ENCODE assay signal across 8 cellular contexts in the genomic region with DNA sequence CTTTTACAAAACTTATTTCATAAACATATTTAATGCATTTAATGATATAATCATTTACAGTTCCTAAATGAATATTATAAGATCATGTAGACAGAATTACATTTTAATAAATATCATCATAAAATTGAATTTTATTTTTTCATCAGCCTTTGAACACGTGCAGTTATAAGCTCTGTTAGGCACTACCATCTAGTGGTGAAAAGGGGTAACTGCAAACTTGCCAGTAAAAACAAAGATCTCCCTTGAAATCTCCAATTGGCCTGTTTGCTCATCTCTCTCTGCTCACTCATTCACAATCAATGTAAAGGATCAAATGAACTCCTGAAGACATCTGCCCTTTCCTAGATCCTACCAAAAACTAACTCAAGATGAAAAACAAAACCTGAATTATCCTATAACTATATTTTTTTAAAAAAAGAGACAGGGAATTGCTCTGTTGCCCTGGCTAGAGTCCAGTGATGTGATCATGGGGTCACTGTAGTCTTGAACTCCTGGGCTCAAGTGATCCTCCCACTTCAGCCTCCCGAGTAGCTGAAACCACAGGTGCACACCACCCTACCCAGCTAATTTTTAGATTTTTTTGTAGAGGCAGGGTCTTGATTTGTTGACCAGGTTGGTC. TPM values are rescaled to one million over a fixed set of nuclear protein-coding genes. Genes with fewer than 3 reads are reported as not detected.
DNase-seq lines count a peak whose midpoint lies in the region; ATAC-seq and TF ChIP-seq lines count a peak whose summit lies in the region.

No MANE protein-coding gene starts in this region.

- no peak for TF ChIP-seq POLR2A in HCT116 (IDR thresholded peaks at IDR 0.05; ENCODE audit: borderline replicate concordance, extremely low read depth, insufficient read depth, insufficient read length)

- H3K4me3 ChIP-seq in HCT116 (replicated peaks in 1 of 2; ENCODE audit: low read depth in 1 of 2, low read length in 2 of 2): no peak overlapping the region
- H3K4me3 ChIP-seq in left ventricle myocardium inferior: no peak overlapping the region
- no peak overlapping the region for H3K4me3 ChIP-seq in skeletal muscle cell (ENCODE audit: low read depth, low read length)

- CTCF ChIA-PET in HCT116 (lab: Charles Lee): interaction anchor here (0.7 to 1.6 kb wide), 7 partner anchors 10 to 315 kb away, joined by 3 to 5 read pairs (median 4); no protein-coding TSS in a partner anchor

- ATAC-seq in HCT116 (peak; percentile 80), HG03520 (IDR thresholded peaks at IDR 0.05; ENCODE audit: unreplicated experiment) (no peak)
- ATAC-seq in activated naive CD8-positive, alpha-beta T cell treated with anti-CD3 and anti-CD28 coated beads, Interleukin-2, amount 50 U/mL, for 24 hours: peak; percentile 65

- intact Hi-C loops in HCT116 (cut with micrococcal nuclease): loop anchor here (10.0 kb wide), 2 partner anchors 305 to 705 kb away; no protein-coding TSS in a partner anchor
- intact Hi-C loops in left ventricle myocardium inferior (cut with micrococcal nuclease): no loop called here

- no peaks in the 10 kb centered on the region for H3K9me3 Mint-ChIP-seq in activated naive CD8-positive, alpha-beta T cell treated with anti-CD3 and anti-CD28 coated beads, Interleukin-2, amount 50 U/mL, for 24 hours

- H3K27me3 ChIP-seq in HCT116 (ENCODE audit: insufficient read depth, low read length) (no peaks in the 10 kb centered on the region), left ventricle myocardium inferior (ENCODE audit: low read depth) (no peaks in the 10 kb centered on the region)

- DNase-seq in DMS153 (lab: John Stamatoyannopoulos, UW) (peak; percentile 17), HCT116 (ENCODE audit: low read depth, low spot score) (peak; percentile 49), NCI-H82 treated with DMSO at 0.1 percent for 48 hours (lab: John Stamatoyannopoulos, UW; ENCODE audit: unreplicated experiment) (peak; percentile 44), left ventricle myocardium inferior (no peak), skeletal muscle cell (ENCODE audit: low read depth) (peak; percentile 10), UCSD-AML1 (lab: John Stamatoyannopoulos, UW; ENCODE audit: unreplicated experiment) (no peak)
- peak; percentile 17 for DNase-seq in activated naive CD8-positive, alpha-beta T cell treated with anti-CD3 and anti-CD28 coated beads, Interleukin-2, amount 50 U/mL, for 24 hours

- H3K27ac Mint-ChIP-seq in activated naive CD8-positive, alpha-beta T cell treated with anti-CD3 and anti-CD28 coated beads, Interleukin-2, amount 50 U/mL, for 24 hours: no peak overlapping the region

- RAD21 ChIA-PET in HCT116 (lab: Charles Lee; ENCODE audit: low non-redundant PET in 1 of 2, low total read pairs in 2 of 2, uncharacterized antibody in 2 of 2, unreplicated experiment in 2 of 2): no interaction called here

- no peak overlapping the region for H2AFZ ChIP-seq in HCT116 (ENCODE audit: low read depth, low read length, poor library complexity, severe bottlenecking)

- no peak overlapping the region for H3K9ac ChIP-seq in HCT116 (ENCODE audit: low read length)

- H3K27ac ChIP-seq in HCT116 (ENCODE audit: low read depth, low read length) (no peak overlapping the region), left ventricle myocardium inferior (replicated peaks) (no peak overlapping the region)

- H3K36me3 Mint-ChIP-seq in activated naive CD8-positive, alpha-beta T cell treated with anti-CD3 and anti-CD28 coated beads, Interleukin-2, amount 50 U/mL, for 24 hours (ENCODE audit: low read depth): peaks cover 12% of the 10 kb centered on the region

- TF ChIP-seq CTCF in HCT116 (IDR thresholded peaks at IDR 0.05 in 2 of 3, conservative IDR thresholded peaks at IDR 0.05 in 1 of 3; ENCODE audit: borderline replicate concordance in 1 of 3, insufficient read depth in 1 of 3, low read depth in 2 of 3, low read length in 2 of 3): peak; percentile 66 to 87 (median 77); a peak in 5 of 6 replicates
- TF ChIP-seq CTCF in left ventricle myocardium inferior (IDR thresholded peaks at IDR 0.05; ENCODE audit: borderline replicate concordance): peak; percentile 91

- H3K4me3 Mint-ChIP-seq in activated naive CD8-positive, alpha-beta T cell treated with anti-CD3 and anti-CD28 coated beads, Interleukin-2, amount 50 U/mL, for 24 hours: no peak overlapping the region

- no peaks in the 10 kb centered on the region for H3K9me3 ChIP-seq in HCT116 (ENCODE audit: control insufficient read depth in 1 of 2, insufficient read depth in 1 of 2, low read depth in 1 of 2, low read length in 2 of 2)
- H3K9me3 ChIP-seq in left ventricle myocardium inferior (replicated peaks): no peaks in the 10 kb centered on the region

- H4K20me1 ChIP-seq in HCT116 (ENCODE audit: insufficient read depth): no peaks in the 10 kb centered on the region

- no TSS peak for BruUV-seq in HCT116 (replicated peaks; lab: Mats Ljungman, UMichigan)

- no peaks in the 10 kb centered on the region for H3K27me3 Mint-ChIP-seq in activated naive CD8-positive, alpha-beta T cell treated with anti-CD3 and anti-CD28 coated beads, Interleukin-2, amount 50 U/mL, for 24 hours

- H3K79me2 ChIP-seq in HCT116 (ENCODE audit: insufficient read depth, low read length): no peaks in the 10 kb centered on the region

- peaks cover 16% of the 10 kb centered on the region for H3K4me1 Mint-ChIP-seq in activated naive CD8-positive, alpha-beta T cell treated with anti-CD3 and anti-CD28 coated beads, Interleukin-2, amount 50 U/mL, for 24 hours

- H3K36me3 ChIP-seq in HCT116 (ENCODE audit: control insufficient read depth in 1 of 2, insufficient read depth in 2 of 2, low read length in 2 of 2) (no peaks in the 10 kb centered on the region; a peak in 1 of 4 replicates), left ventricle myocardium inferior (peaks cover 88% of the 10 kb centered on the region)

- POLR2A ChIA-PET in HCT116 (lab: Charles Lee): no interaction called here

- no peak overlapping the region for H3K4me2 ChIP-seq in HCT116 (ENCODE audit: low read length)

- TF ChIP-seq RAD21 in HCT116 (IDR thresholded peaks at IDR 0.05; ENCODE audit: low read depth): peak; percentile 81

- no peaks in the 10 kb centered on the region for H3K9me2 ChIP-seq in HCT116 (ENCODE audit: insufficient read depth)

- H3K4me1 ChIP-seq in HCT116 (ENCODE audit: control insufficient read depth in 1 of 2, insufficient read depth in 2 of 2, low read length in 2 of 2) (peaks cover 0 to 3% of the 10 kb centered on the region in 2 experiments; a peak in 1 of 4 replicates), left ventricle myocardium inferior (no peaks in the 10 kb centered on the region)

TF ChIP-seq in HCT116, 20 proteins besides CTCF, POLR2A, EP300 and RAD21:
- TF ChIP-seq MAX (IDR thresholded peaks at IDR 0.05) (peak; percentile 60; the same call in 1 of the 2 replicates), SRF (IDR thresholded peaks at IDR 0.05; ENCODE audit: low read depth) (no peak)

RNA-seq across cellular contexts. Expression of gene SAMHD1, which starts 31.7 kb away (rescaled TPM):
- total RNA-seq in HCT116 (2021; ENCODE audit: unreplicated experiment) (21.4 TPM), left ventricle myocardium inferior (37.8 TPM)
- polyA plus RNA-seq in HCT116 (2012): 6.7 and 7.3 TPM in 2 replicates

RNA-seq across cellular contexts. Expression of gene TLDC2, which starts 43.9 kb away (rescaled TPM):
- total RNA-seq in HCT116 (2021; ENCODE audit: unreplicated experiment) (0.32 TPM), left ventricle myocardium inferior (not detected)
- polyA plus RNA-seq in HCT116 (2012): 0.07 and 0.26 TPM in 2 replicates

Comparison
In these comparisons a context has a peak if more than half of its experiments do, and no peak if none do; other contexts are left out.
1. DNase-seq: peak in DMS153 (single experiment), HCT116 (single experiment), NCI-H82 treated with DMSO at 0.1 percent for 48 hours (single experiment), activated naive CD8-positive, alpha-beta T cell treated with anti-CD3 and anti-CD28 coated beads, Interleukin-2, amount 50 U/mL, for 24 hours (single experiment) and skeletal muscle cell (single experiment); none in left ventricle myocardium inferior (single experiment) and UCSD-AML1 (single experiment).